ENCODE assay signal across 14 cellular contexts in the genomic region with DNA sequence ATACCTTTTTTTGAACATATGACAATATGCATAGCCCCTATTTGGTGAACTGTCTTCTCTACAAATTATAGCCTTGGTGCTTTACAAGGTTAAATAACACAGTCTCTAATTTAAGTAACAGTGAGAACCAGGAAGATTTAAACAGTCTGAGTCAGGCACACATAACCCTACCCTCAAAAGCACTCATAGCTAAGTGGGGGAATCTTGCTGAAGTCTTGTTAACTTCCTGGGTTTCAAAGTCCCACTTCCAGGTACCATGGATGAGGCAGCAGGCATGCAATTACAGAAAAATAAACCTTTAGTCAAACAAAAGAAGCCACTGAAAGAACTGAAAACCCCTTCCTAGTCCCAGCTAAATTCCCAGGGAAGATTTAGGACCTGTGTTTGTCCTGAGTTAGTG.
DNase-seq lines count a peak whose midpoint lies in the region; ATAC-seq and TF ChIP-seq lines count a peak whose summit lies in the region.
"Had no signal": no experiment of that assay in that cellular context is flagged by ENCODE, and none has a peak within 500 bp of the region (broad histone marks: within the 10 kb centered on the region; RNA-seq: fewer than 3 reads in every experiment).

No MANE protein-coding gene starts in this region.

- no peak for TF ChIP-seq EP300 in tibial nerve (IDR thresholded peaks at IDR 0.05)

- H4K20me1 ChIP-seq in PC-3 (ENCODE audit: low read length): no peaks in the 10 kb centered on the region

- no peaks in the 10 kb centered on the region for H3K9me2 ChIP-seq in PC-3 (replicated peaks; ENCODE audit: low read length)

- POLR2A ChIA-PET in PC-3 (lab: Charles Lee; ENCODE audit: unreplicated experiment): no interaction called here

- ATAC-seq in PC-3 (peak; percentile 12), GM21367 (IDR thresholded peaks at IDR 0.05; ENCODE audit: unreplicated experiment) (no peak)
- ATAC-seq: activated T-helper 17 cell treated with anti-CD3 and anti-CD28 coated beads, Interleukin-2, amount 50 U/mL, for 72 hours; stimulated activated effector memory CD8-positive, alpha-beta T cell treated with anti-CD3 and anti-CD28 coated beads, Interleukin-12 subunit alpha, Interleukin-12 subunit beta, amount 100 ng/mL, for 72 hours had no signal

- no peak for TF ChIP-seq CTCF in PC-3 (conservative IDR thresholded peaks at IDR 0.05; ENCODE audit: low read depth, low read length)
- TF ChIP-seq CTCF in colonic mucosa (IDR thresholded peaks at IDR 0.05): no peak
- TF ChIP-seq CTCF in tibial nerve (IDR thresholded peaks at IDR 0.05): no peak
- no peak for TF ChIP-seq CTCF in Peyer's patch (IDR thresholded peaks at IDR 0.05)

- H3K9me3 ChIP-seq in PC-3 (ENCODE audit: low read length): no peaks in the 10 kb centered on the region
- H3K9me3 ChIP-seq in colonic mucosa: no peaks in the 10 kb centered on the region
- H3K9me3 ChIP-seq in mucosa of rectum (ENCODE audit: control insufficient read depth in 2 of 2, low read length in 2 of 2): no peaks in the 10 kb centered on the region
- no peaks in the 10 kb centered on the region for H3K9me3 ChIP-seq in tibial nerve
- H3K9me3 ChIP-seq in Peyer's patch: no peaks in the 10 kb centered on the region

- TF ChIP-seq POLR2A in tibial nerve (IDR thresholded peaks at IDR 0.05) (no peak), Peyer's patch (IDR thresholded peaks at IDR 0.05) (no peak)

- intact Hi-C loops in PC-3 (cut with micrococcal nuclease) (loop anchor here (1.0 to 5.0 kb wide), 5 partner anchors 10 to 148 kb away; a partner anchor contains a TSS), colonic mucosa (cut with DNase I) (no loop called here)

- H3K27me3 ChIP-seq in PC-3 (ENCODE audit: low read length): no peaks in the 10 kb centered on the region
- no peaks in the 10 kb centered on the region for H3K27me3 ChIP-seq in colonic mucosa
- H3K27me3 ChIP-seq in mucosa of rectum (ENCODE audit: control insufficient read depth in 2 of 2, insufficient read depth in 2 of 2, low read length in 2 of 2): no peaks in the 10 kb centered on the region
- H3K27me3 ChIP-seq in tibial nerve: no peaks in the 10 kb centered on the region
- H3K27me3 ChIP-seq in Peyer's patch: no peaks in the 10 kb centered on the region

- peak overlapping the region; percentile 17; the same call in 1 of the 2 replicates for H3K4me3 ChIP-seq in PC-3 (ENCODE audit: low read length)
- no peak overlapping the region for H3K4me3 ChIP-seq in colonic mucosa
- no peak overlapping the region for H3K4me3 ChIP-seq in mucosa of rectum (ENCODE audit: low read length in 2 of 2)
- H3K4me3 ChIP-seq in tibial nerve: no peak overlapping the region
- no peak overlapping the region for H3K4me3 ChIP-seq in Peyer's patch

- H3F3A ChIP-seq in PC-3 (ENCODE audit: low read length, unreplicated experiment): peaks cover 10% of the 10 kb centered on the region

- H3K36me3 ChIP-seq in PC-3 (ENCODE audit: low read depth, low read length) (no peaks in the 10 kb centered on the region), colonic mucosa (no peaks in the 10 kb centered on the region), mucosa of rectum (ENCODE audit: control insufficient read depth in 2 of 2, insufficient read depth in 2 of 2, low read length in 2 of 2) (no peaks in the 10 kb centered on the region), tibial nerve (no peaks in the 10 kb centered on the region), Peyer's patch (no peaks in the 10 kb centered on the region)

- no TSS peak for BruUV-seq in PC-3 (replicated peaks; lab: Mats Ljungman, UMichigan)

- H3K79me2 ChIP-seq in PC-3 (ENCODE audit: low read length): no peaks in the 10 kb centered on the region

- H3K4me1 ChIP-seq in PC-3 (ENCODE audit: insufficient read depth, low read length) (peaks cover 58% of the 10 kb centered on the region), colonic mucosa (peaks cover 19% of the 10 kb centered on the region), mucosa of rectum (ENCODE audit: control insufficient read depth in 2 of 2, insufficient read depth in 2 of 2, low read length in 2 of 2) (peaks cover 31 to 53% of the 10 kb centered on the region in 2 donors), tibial nerve (peaks cover 0 to 35% (median 7%) of the 10 kb centered on the region in 4 donors), Peyer's patch (peaks cover 0 to 40% (median under 1%) of the 10 kb centered on the region in 4 donors)

- DNase-seq in PC-3: peak; percentile 51
- DNase-seq in colonic mucosa: peak; percentile 34
- no peak for DNase-seq in tibial nerve (ENCODE audit: low spot score in 2 of 2)
- no peak for DNase-seq in activated CD8-positive, alpha-beta memory T cell treated with anti-CD3 and anti-CD28 coated beads for 24 hours
- no peak for DNase-seq in NCI-H524 (lab: John Stamatoyannopoulos, UW)
- no peak for DNase-seq in Peyer's patch
- DNase-seq: activated CD4-positive, CD25-positive, alpha-beta regulatory T cell; cortex of kidney; NCI-H2081; stimulated activated CD4-positive, alpha-beta T cell treated with anti-CD3 and anti-CD28 coated beads, Interleukin-15, amount 100 ng/mL, for 24 hours had no signal

- H3K27ac ChIP-seq in PC-3 (ENCODE audit: low read length) (peak overlapping the region; percentile 95), colonic mucosa (peak overlapping the region; percentile 78), mucosa of rectum (ENCODE audit: low read depth in 2 of 2, low read length in 2 of 2) (peak overlapping the region; percentile 53 to 74), tibial nerve (peak overlapping the region in 3 of 4 donors; percentile 2 to 62 (median 12)), Peyer's patch (peak overlapping the region in 2 of 4 donors; percentile 50 to 62)

- H2AFZ ChIP-seq in PC-3 (ENCODE audit: low read length): peak overlapping the region; percentile 46

- H3K9ac ChIP-seq in PC-3 (ENCODE audit: low read length) (peak overlapping the region; percentile 79), colonic mucosa (ENCODE audit: low read depth in 2 of 2, low read length in 2 of 2) (peak overlapping the region in 1 of 2 donors; percentile 27), mucosa of rectum (ENCODE audit: low read depth in 1 of 2, low read length in 2 of 2) (peak overlapping the region in 1 of 2 donors; percentile 21)

- peak overlapping the region; percentile 66 for H3K4me2 ChIP-seq in PC-3 (ENCODE audit: low read length)

- CTCF ChIA-PET in PC-3 (lab: Charles Lee): no interaction called here

Comparison
In these comparisons a context has a peak if more than half of its experiments do, and no peak if none do; other contexts are left out.
1. DNase-seq: peak in PC-3 (single experiment) and colonic mucosa (single experiment); none in tibial nerve (0 of 2), activated CD8-positive, alpha-beta memory T cell treated with anti-CD3 and anti-CD28 coated beads for 24 hours (single experiment), NCI-H524 (0 of 2) and Peyer's patch (0 of 3).